In genomic region chr9:137788561-137789294, GRCh38 we compare ENCODE assay signal across 16 cellular contexts.
DNase-seq lines count a peak whose midpoint lies in the region; ATAC-seq and TF ChIP-seq lines count a peak whose summit lies in the region.
"Had no signal": no experiment of that assay in that cellular context is flagged by ENCODE, and none has a peak within 500 bp of the region (broad histone marks: within the 10 kb centered on the region; RNA-seq: fewer than 3 reads in every experiment).

No MANE protein-coding gene starts in this region.

- no peak overlapping the region for H3K27ac Mint-ChIP-seq in activated CD4-positive, alpha-beta T cell treated with anti-CD3 and anti-CD28 coated beads, Interleukin-2, amount 10 ng/mL, durations not matched to agents 24 days and 14 days
- H3K27ac Mint-ChIP-seq: activated CD4-positive, alpha-beta T cell treated with anti-CD3 and anti-CD28 coated beads for 36 hours; activated naive CD8-positive, alpha-beta T cell treated with anti-CD3 and anti-CD28 coated beads for 36 hours had no signal

- H2AK5ac ChIP-seq in mesenchymal stem cell (ENCODE audit: low read length, severe bottlenecking): no peak overlapping the region

- H4K8ac ChIP-seq in mesenchymal stem cell (ENCODE audit: low read length): peak overlapping the region; percentile 24

- H3K36me3 ChIP-seq in mesenchymal stem cell (ENCODE audit: control insufficient read depth in 1 of 2, insufficient read depth in 2 of 2, low read depth in 1 of 2, low read length in 2 of 2) (peaks cover 39 to 69% of the 10 kb centered on the region in 2 experiments), upper lobe of right lung (peaks cover 62% of the 10 kb centered on the region)

- ATAC-seq in Right ventricle myocardium superior (ENCODE audit: poor library complexity): peak; percentile 32
- peak; percentile 71 for ATAC-seq in upper lobe of right lung
- ATAC-seq: activated CD4-positive, alpha-beta T cell treated with anti-CD3 and anti-CD28 coated beads for 36 hours had no signal

- H3K4me3 ChIP-seq in epithelial cell of proximal tubule (ENCODE audit: low read depth, low read length): peak overlapping the region; percentile 24
- no peak overlapping the region for H3K4me3 ChIP-seq in mesenchymal stem cell (ENCODE audit: insufficient read depth in 1 of 2, low read depth in 1 of 2, low read length in 2 of 2)
- no peak overlapping the region for H3K4me3 ChIP-seq in upper lobe of right lung
- H3K4me3 ChIP-seq: cardiac muscle cell, suprapubic skin had no signal

- H3K4me3 Mint-ChIP-seq in activated CD4-positive, alpha-beta T cell treated with anti-CD3 and anti-CD28 coated beads, Interleukin-2, amount 10 ng/mL, durations not matched to agents 24 days and 14 days: no peak overlapping the region
- H3K4me3 Mint-ChIP-seq: activated CD4-positive, alpha-beta T cell treated with anti-CD3 and anti-CD28 coated beads for 36 hours; activated naive CD8-positive, alpha-beta T cell treated with anti-CD3 and anti-CD28 coated beads for 36 hours had no signal

- H2BK120ac ChIP-seq in mesenchymal stem cell (ENCODE audit: low read depth, low read length): no peak overlapping the region

- no peak overlapping the region for H3K18ac ChIP-seq in mesenchymal stem cell (ENCODE audit: low read depth in 1 of 2, low read length in 2 of 2)

- H3K27me3 ChIP-seq in mesenchymal stem cell (ENCODE audit: control insufficient read depth in 1 of 2, insufficient read depth in 1 of 2, low read length in 2 of 2): no peaks in the 10 kb centered on the region
- H3K27me3 ChIP-seq in upper lobe of right lung: no peaks in the 10 kb centered on the region
- H3K27me3 ChIP-seq: cardiac muscle cell, suprapubic skin had no signal

- H2AFZ ChIP-seq in mesenchymal stem cell (ENCODE audit: low read depth, low read length): no peak overlapping the region

- H3K14ac ChIP-seq in mesenchymal stem cell (ENCODE audit: low read length in 2 of 2): no peak overlapping the region

- H2BK12ac ChIP-seq in mesenchymal stem cell (ENCODE audit: low read length in 2 of 2): no peak overlapping the region

- H2BK5ac ChIP-seq in mesenchymal stem cell (ENCODE audit: low read depth, low read length, poor library complexity, severe bottlenecking): no peak overlapping the region

- no peaks in the 10 kb centered on the region for H3K9me3 Mint-ChIP-seq in activated CD4-positive, alpha-beta T cell treated with anti-CD3 and anti-CD28 coated beads, Interleukin-2, amount 10 ng/mL, durations not matched to agents 24 days and 14 days
- H3K9me3 Mint-ChIP-seq: activated naive CD8-positive, alpha-beta T cell treated with anti-CD3 and anti-CD28 coated beads for 36 hours had no signal

- peaks cover 17% of the 10 kb centered on the region for H3K4me1 ChIP-seq in mesenchymal stem cell (ENCODE audit: control insufficient read depth, insufficient read depth, low read depth, low read length)
- H3K4me1 ChIP-seq in upper lobe of right lung: no peaks in the 10 kb centered on the region
- H3K4me1 ChIP-seq: suprapubic skin had no signal

- no peaks in the 10 kb centered on the region for H3K27me3 Mint-ChIP-seq in activated CD4-positive, alpha-beta T cell treated with anti-CD3 and anti-CD28 coated beads, Interleukin-2, amount 10 ng/mL, durations not matched to agents 24 days and 14 days
- H3K27me3 Mint-ChIP-seq: activated CD4-positive, alpha-beta T cell treated with anti-CD3 and anti-CD28 coated beads for 36 hours; activated naive CD8-positive, alpha-beta T cell treated with anti-CD3 and anti-CD28 coated beads for 36 hours had no signal

- no peak overlapping the region for H3K4me2 ChIP-seq in mesenchymal stem cell (ENCODE audit: low read length, poor library complexity, severe bottlenecking)

- 96% methylated on average over 57 of the region's 59 CpGs for WGBS in mesenchymal stem cell

- H4K91ac ChIP-seq in mesenchymal stem cell (ENCODE audit: low read length): no peak overlapping the region

- no peak overlapping the region for H3K23ac ChIP-seq in mesenchymal stem cell (ENCODE audit: low read length in 2 of 2)

- H3K27ac ChIP-seq in mesenchymal stem cell (ENCODE audit: low read length, poor library complexity, severe bottlenecking): no peak overlapping the region
- peak overlapping the region; percentile 66 for H3K27ac ChIP-seq in upper lobe of right lung
- H3K27ac ChIP-seq: cardiac muscle cell, suprapubic skin had no signal

- H3K36me3 Mint-ChIP-seq in activated CD4-positive, alpha-beta T cell treated with anti-CD3 and anti-CD28 coated beads, Interleukin-2, amount 10 ng/mL, durations not matched to agents 24 days and 14 days (ENCODE audit: low read depth): peaks cover 37% of the 10 kb centered on the region

- no peak for TF ChIP-seq CTCF in epithelial cell of proximal tubule (conservative IDR thresholded peaks at IDR 0.05; ENCODE audit: low read depth, low read length)
- no peak for TF ChIP-seq CTCF in upper lobe of right lung (IDR thresholded peaks at IDR 0.05)

- peaks cover 64% of the 10 kb centered on the region for H3K79me1 ChIP-seq in mesenchymal stem cell (replicated peaks; ENCODE audit: low read length, poor library complexity, severe bottlenecking)

- H3K9me3 ChIP-seq in mesenchymal stem cell (ENCODE audit: control insufficient read depth, low read length) (no peaks in the 10 kb centered on the region), upper lobe of right lung (no peaks in the 10 kb centered on the region)
- H3K9me3 ChIP-seq: suprapubic skin had no signal

- H3K9ac ChIP-seq in mesenchymal stem cell (ENCODE audit: low read length): no peak overlapping the region

- intact Hi-C loops in Right ventricle myocardium superior (cut with DNase I) (no loop called here), cardiac septum (cut with DNase I) (no loop called here), upper lobe of right lung (cut with DNase I) (no loop called here)
- intact Hi-C loops in activated CD4-positive, alpha-beta T cell treated with anti-CD3 and anti-CD28 coated beads, Interleukin-2, amount 10 ng/mL, durations not matched to agents 24 days and 14 days (cut with micrococcal nuclease): no loop called here

- H2BK15ac ChIP-seq in mesenchymal stem cell (ENCODE audit: low read depth, poor library complexity, severe bottlenecking): no peak overlapping the region

- H3K4ac ChIP-seq in mesenchymal stem cell (ENCODE audit: low read depth in 1 of 2, low read length in 2 of 2): no peak overlapping the region

- no peak for DNase-seq in Right ventricle myocardium superior
- no peak for DNase-seq in cardiac septum (ENCODE audit: low spot score)
- DNase-seq in epithelial cell of proximal tubule (ENCODE audit: low read depth): no peak
- no peak for DNase-seq in mesenchymal stem cell
- DNase-seq in upper lobe of right lung: peak; percentile 68
- DNase-seq in AG08395 (ENCODE audit: low spot score): no peak
- DNase-seq in activated CD4-positive, alpha-beta T cell treated with anti-CD3 and anti-CD28 coated beads, Interleukin-2, amount 10 ng/mL, durations not matched to agents 24 days and 14 days: no peak
- DNase-seq in GM03348 (ENCODE audit: low spot score): no peak
- DNase-seq: activated CD4-positive, alpha-beta T cell treated with anti-CD3 and anti-CD28 coated beads for 36 hours; activated naive CD8-positive, alpha-beta T cell treated with anti-CD3 and anti-CD28 coated beads for 36 hours; foreskin melanocyte; NCI-H2081 treated with DMSO at 0.1 percent for 48 hours; NCI-H774; stimulated activated CD4-positive, alpha-beta T cell treated with anti-CD3 and anti-CD28 coated beads, Interleukin-15, amount 100 ng/mL, for 24 hours had no signal

- H3K4me1 Mint-ChIP-seq in activated CD4-positive, alpha-beta T cell treated with anti-CD3 and anti-CD28 coated beads, Interleukin-2, amount 10 ng/mL, durations not matched to agents 24 days and 14 days: peaks cover 9% of the 10 kb centered on the region
- H3K4me1 Mint-ChIP-seq: activated CD4-positive, alpha-beta T cell treated with anti-CD3 and anti-CD28 coated beads for 36 hours; activated naive CD8-positive, alpha-beta T cell treated with anti-CD3 and anti-CD28 coated beads for 36 hours had no signal
